ENCODE assay signal across 27 cellular contexts in the genomic region with DNA sequence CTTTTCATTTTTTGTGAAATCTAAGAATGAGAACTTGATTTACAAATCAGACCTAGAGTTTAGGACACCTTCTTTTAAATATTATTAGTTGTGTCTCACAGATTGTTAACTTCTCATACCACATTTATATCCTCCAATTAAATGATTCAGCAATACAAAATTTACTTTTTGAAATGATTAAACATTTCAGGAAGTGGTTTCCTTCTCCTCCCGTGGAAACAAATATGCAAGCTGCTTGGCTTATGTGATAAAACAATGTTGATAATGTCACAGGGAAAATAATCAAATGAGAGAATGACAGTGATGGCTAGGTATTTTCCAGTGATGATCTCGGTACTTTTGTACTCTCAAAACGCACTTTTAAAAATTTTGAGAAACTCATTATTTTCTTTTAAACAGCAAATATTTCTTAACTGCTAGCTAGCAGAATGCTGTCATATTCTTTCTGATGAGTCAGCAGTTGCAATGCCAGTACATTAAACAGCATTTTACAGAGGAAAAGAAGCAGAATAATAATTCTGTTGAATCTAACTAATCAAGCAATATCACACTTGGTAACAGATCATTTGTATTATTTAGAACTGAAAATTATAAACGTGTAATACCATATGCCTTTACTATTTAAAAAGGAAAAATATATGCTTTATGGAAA. TPM values are rescaled to one million over a fixed set of nuclear protein-coding genes. Genes with fewer than 3 reads are reported as not detected.
DNase-seq lines count a peak whose midpoint lies in the region; ATAC-seq and TF ChIP-seq lines count a peak whose summit lies in the region.
"Had no signal": no experiment of that assay in that cellular context is flagged by ENCODE, and none has a peak within 500 bp of the region (broad histone marks: within the 10 kb centered on the region; RNA-seq: fewer than 3 reads in every experiment).

No MANE protein-coding gene starts in this region.

- DNase-seq in MCF 10A (ENCODE audit: unreplicated experiment) (peak; percentile 18), breast epithelium (ENCODE audit: low spot score in 2 of 2) (no peak), dedifferentiated amniotic fluid mesenchymal stem cell (ENCODE audit: extremely low spot score) (peak; percentile 31), WTC11 (ENCODE audit: low spot score) (no peak), NCI-H1105 (lab: John Stamatoyannopoulos, UW) (no peak)
- DNase-seq: activated CD4-positive, alpha-beta T cell treated with anti-CD3 and anti-CD28 coated beads for 36 hours; activated effector memory CD4-positive, alpha-beta T cell treated with Interleukin-2 at 50 U/mL for 16 hours; CD4-positive, CD25-positive, alpha-beta regulatory T cell; H7; heart right ventricle; Karpas-422; left colon; mammary epithelial cell; NCI-H1930; NCI-H69; SJCRH30; stimulated activated CD4-positive, alpha-beta T cell treated with anti-CD3 and anti-CD28 coated beads, Interleukin-2, amount 100 ng/mL, for 24 hours; tibial artery had no signal

- no peak for TF ChIP-seq POLR2A in breast epithelium (IDR thresholded peaks at IDR 0.05)

- peak overlapping the region; percentile 64 for H2AFZ ChIP-seq in SU-DHL-6 (ENCODE audit: low read depth, low read length, severe bottlenecking)

- CTCF ChIA-PET in MCF 10A (lab: Yijun Ruan, JAX) (no interaction called here), WTC11 (lab: Charles Lee) (no interaction called here)

- H3K27ac Mint-ChIP-seq in MCF 10A (ENCODE audit: low read depth, unreplicated experiment) = no peak overlapping the region
- no peak overlapping the region for H3K27ac Mint-ChIP-seq in WTC11
- H3K27ac Mint-ChIP-seq: activated CD4-positive, alpha-beta T cell treated with anti-CD3 and anti-CD28 coated beads for 36 hours; activated naive CD8-positive, alpha-beta T cell; CD4-positive, CD25-positive, alpha-beta regulatory T cell; nephron had no signal

- H3K4me2 ChIP-seq in SU-DHL-6 (ENCODE audit: low read depth, low read length, poor library complexity, severe bottlenecking) (no peak overlapping the region), skeletal muscle satellite cell (ENCODE audit: low read length) (peak overlapping the region; percentile 52)

- H3K36me3 ChIP-seq in breast epithelium (no peaks in the 10 kb centered on the region), SU-DHL-6 (ENCODE audit: low read length) (no peaks in the 10 kb centered on the region), skeletal muscle satellite cell (ENCODE audit: insufficient read depth, low read length) (no peaks in the 10 kb centered on the region)
- H3K36me3 ChIP-seq: heart right ventricle, SJCRH30, tibial artery had no signal

- H3K27ac ChIP-seq in breast epithelium (no peak overlapping the region), SU-DHL-6 (ENCODE audit: low read depth, low read length) (no peak overlapping the region)
- H3K27ac ChIP-seq: 22Rv1, epithelial cell of prostate, heart right ventricle, SJCRH30, tibial artery had no signal

- peaks cover 14% of the 10 kb centered on the region for H3K9me3 Mint-ChIP-seq in MCF 10A (ENCODE audit: unreplicated experiment)
- peaks cover 28% of the 10 kb centered on the region for H3K9me3 Mint-ChIP-seq in WTC11

- POLR2A ChIA-PET in MCF 10A (lab: Yijun Ruan, JAX) (interaction anchor here (0.6 kb wide), 1 partner anchor 1310 kb away, joined by 3 read pairs; no protein-coding TSS in a partner anchor), WTC11 (lab: Charles Lee) (no interaction called here)

- no peaks in the 10 kb centered on the region for H3K36me3 Mint-ChIP-seq in MCF 10A (ENCODE audit: insufficient read depth, unreplicated experiment)
- peaks cover 6% of the 10 kb centered on the region for H3K36me3 Mint-ChIP-seq in WTC11
- H3K36me3 Mint-ChIP-seq: activated naive CD8-positive, alpha-beta T cell; CD4-positive, CD25-positive, alpha-beta regulatory T cell had no signal

- ATAC-seq in WTC11 (no peak), HG03196 (IDR thresholded peaks at IDR 0.05; ENCODE audit: unreplicated experiment) (no peak)
- ATAC-seq: activated CD4-positive, alpha-beta T cell treated with anti-CD3 and anti-CD28 coated beads for 36 hours; heart right ventricle; left colon had no signal

- intact Hi-C loops in MCF 10A (cut with micrococcal nuclease) = no loop called here
- intact Hi-C loops in breast epithelium (cut with DNase I; ENCODE audit: low total_unique reads) = no loop called here

- BruUV-seq in MCF 10A (replicated peaks; lab: Mats Ljungman, UMichigan) = no TSS peak

- H3K4me3 ChIP-seq in breast epithelium = no peak overlapping the region
- no peak overlapping the region for H3K4me3 ChIP-seq in SU-DHL-6 (ENCODE audit: insufficient read depth, low read length, poor library complexity, severe bottlenecking)
- no peak overlapping the region for H3K4me3 ChIP-seq in skeletal muscle satellite cell (ENCODE audit: low read length)
- H3K4me3 ChIP-seq: heart right ventricle, SJCRH30, tibial artery had no signal

- no peaks in the 10 kb centered on the region for H3K79me2 ChIP-seq in SU-DHL-6 (ENCODE audit: insufficient read depth, low read length)

- H3K4me1 Mint-ChIP-seq in MCF 10A (ENCODE audit: insufficient read depth, unreplicated experiment) (no peaks in the 10 kb centered on the region), WTC11 (no peaks in the 10 kb centered on the region)
- H3K4me1 Mint-ChIP-seq: activated CD4-positive, alpha-beta T cell treated with anti-CD3 and anti-CD28 coated beads for 36 hours had no signal

- TF ChIP-seq CTCF in MCF 10A (IDR thresholded peaks at IDR 0.05; ENCODE audit: unreplicated experiment) (no peak), breast epithelium (IDR thresholded peaks at IDR 0.05) (no peak), SU-DHL-6 (IDR thresholded peaks at IDR 0.05; ENCODE audit: insufficient read depth, low read length, poor library complexity, severe bottlenecking) (no peak), WTC11 (IDR thresholded peaks at IDR 0.05) (no peak)

- no peaks in the 10 kb centered on the region for H3K27me3 ChIP-seq in breast epithelium
- no peaks in the 10 kb centered on the region for H3K27me3 ChIP-seq in SU-DHL-6 (ENCODE audit: low read length)
- H3K27me3 ChIP-seq in skeletal muscle satellite cell (ENCODE audit: control insufficient read depth, insufficient read depth, low read length) = no peaks in the 10 kb centered on the region
- H3K27me3 ChIP-seq: heart right ventricle, SJCRH30, tibial artery had no signal

- H4K20me1 ChIP-seq in SU-DHL-6 (ENCODE audit: low read depth, low read length) = no peaks in the 10 kb centered on the region

- H3K27me3 Mint-ChIP-seq in MCF 10A (ENCODE audit: insufficient read depth, unreplicated experiment) (no peaks in the 10 kb centered on the region), WTC11 (ENCODE audit: low read depth) (no peaks in the 10 kb centered on the region; the same call in 1 of the 2 replicates)
- H3K27me3 Mint-ChIP-seq: activated CD4-positive, alpha-beta T cell treated with anti-CD3 and anti-CD28 coated beads for 36 hours; activated naive CD8-positive, alpha-beta T cell; CD4-positive, CD25-positive, alpha-beta regulatory T cell had no signal

- no peaks in the 10 kb centered on the region for H3F3A ChIP-seq in SU-DHL-6 (ENCODE audit: insufficient read depth)

- no peak overlapping the region for H3K9ac ChIP-seq in SU-DHL-6 (ENCODE audit: low read length)
- no peak overlapping the region for H3K9ac ChIP-seq in skeletal muscle satellite cell (ENCODE audit: low read depth, low read length)

- H3K4me1 ChIP-seq in breast epithelium (no peaks in the 10 kb centered on the region), skeletal muscle satellite cell (ENCODE audit: control insufficient read depth, insufficient read depth, low read length) (peaks cover 5% of the 10 kb centered on the region)
- H3K4me1 ChIP-seq: heart right ventricle, SJCRH30, tibial artery had no signal

- peaks cover 0 to 6% of the 10 kb centered on the region in 2 donors for H3K9me3 ChIP-seq in breast epithelium
- no peaks in the 10 kb centered on the region for H3K9me3 ChIP-seq in SU-DHL-6 (ENCODE audit: insufficient read depth, low read length)
- H3K9me3 ChIP-seq in skeletal muscle satellite cell (replicated peaks; ENCODE audit: low read length) = no peaks in the 10 kb centered on the region
- H3K9me3 ChIP-seq: SJCRH30 had no signal

- no peaks in the 10 kb centered on the region for H3K9me2 ChIP-seq in SU-DHL-6 (replicated peaks; ENCODE audit: insufficient read depth, low read length)

- H3K4me3 Mint-ChIP-seq in MCF 10A (ENCODE audit: unreplicated experiment) = no peak overlapping the region
- H3K4me3 Mint-ChIP-seq in WTC11 = no peak overlapping the region
- H3K4me3 Mint-ChIP-seq: activated CD4-positive, alpha-beta T cell treated with anti-CD3 and anti-CD28 coated beads for 36 hours; activated naive CD8-positive, alpha-beta T cell; CD4-positive, CD25-positive, alpha-beta regulatory T cell; nephron had no signal

TF ChIP-seq in WTC11, 78 proteins besides CTCF, POLR2A, EP300 and RAD21 (continues in another document):
- TF ChIP-seq FOXK1 (CRISPR knock-in tag; IDR thresholded peaks at IDR 0.05) (no peak), FOXP4 (CRISPR knock-in tag; IDR thresholded peaks at IDR 0.05) (no peak), PRRX2 (CRISPR knock-in tag; IDR thresholded peaks at IDR 0.05) (no peak), SMAD4 (CRISPR knock-in tag; IDR thresholded peaks at IDR 0.05) (no peak), NFE2L1 (CRISPR knock-in tag; IDR thresholded peaks at IDR 0.05) (no peak)

RNA-seq across cellular contexts. Expression of gene CDH18, which starts 53.5 kb away (rescaled TPM):
- total RNA-seq in MCF 10A (2022) (not detected in 2 replicates), breast epithelium (not detected), WTC11 (2021) (0.24 TPM in 1 of 3 replicates, not detected in the others)
- total RNA-seq in skeletal muscle satellite cell (2012; rRNA removed) = 2.4 and 2.8 TPM in 2 replicates
- total RNA-seq: activated CD4-positive, alpha-beta T cell treated with anti-CD3 and anti-CD28 coated beads for 36 hours; CD4-positive, CD25-positive, alpha-beta regulatory T cell; heart right ventricle; left colon; osteocyte; T-helper 1 cell treated with Interleukin-12 subunit alpha and Interleukin-12 subunit beta and Interleukin-4 antibody, amounts not matched to agents 30 ng/mL and 1 ng/mL, for 36 hours had no signal

Comparison
In these comparisons a context has a peak if more than half of its experiments do, and no peak if none do; other contexts are left out.
1. DNase-seq: peak in MCF 10A (single experiment) and dedifferentiated amniotic fluid mesenchymal stem cell (single experiment); none in breast epithelium (0 of 2), WTC11 (single experiment) and NCI-H1105 (single experiment).